In genomic region chr11:74453373-74453975, GRCh38 we compare ENCODE assay signal across 9 cellular contexts. TPM values are rescaled to one million over a fixed set of nuclear protein-coding genes. Genes with fewer than 3 reads are reported as not detected.
DNase-seq lines count a peak whose midpoint lies in the region; ATAC-seq, FAIRE-seq and TF ChIP-seq lines count a peak whose summit lies in the region.
"Had no signal": no experiment of that assay in that cellular context is flagged by ENCODE, and none has a peak within 500 bp of the region (broad histone marks: within the 10 kb centered on the region; RNA-seq: fewer than 3 reads in every experiment).

No MANE protein-coding gene starts in this region.

- H3K36me3 Mint-ChIP-seq in activated T-cell treated with anti-CD3 and anti-CD28 coated beads, Interleukin-2, amount 50 U/mL, for 24 hours (ENCODE audit: low read depth): no peaks in the 10 kb centered on the region
- no peaks in the 10 kb centered on the region for H3K36me3 Mint-ChIP-seq in osteocyte (ENCODE audit: unreplicated experiment)

- H3K36me3 ChIP-seq in transverse colon: peaks cover 0 to 3% (median 0%) of the 10 kb centered on the region in 4 donors

- peak; percentile 77 for DNase-seq in DMS 273 (lab: John Stamatoyannopoulos, UW; ENCODE audit: unreplicated experiment)
- peak; percentile 72 for DNase-seq in KBM-7
- DNase-seq in RCC 7860 (ENCODE audit: low spot score): peak; percentile 10
- DNase-seq in activated T-cell treated with anti-CD3 and anti-CD28 coated beads, Interleukin-2, amount 50 U/mL, for 24 hours: peak; percentile 70
- DNase-seq in fibroblast of pulmonary artery (ENCODE audit: low read depth): peak; percentile 79
- no peak for DNase-seq in osteocyte (ENCODE audit: extremely low spot score, unreplicated experiment)
- DNase-seq in transverse colon: peak; percentile 77

- peaks cover 14% of the 10 kb centered on the region for H3K27me3 Mint-ChIP-seq in activated T-cell treated with anti-CD3 and anti-CD28 coated beads, Interleukin-2, amount 50 U/mL, for 24 hours
- H3K27me3 Mint-ChIP-seq in osteocyte (ENCODE audit: unreplicated experiment): peaks cover 16% of the 10 kb centered on the region

- no peak for TF ChIP-seq POLR2A in transverse colon (IDR thresholded peaks at IDR 0.05)

- no peak for ATAC-seq in GM18520 (IDR thresholded peaks at IDR 0.05; ENCODE audit: unreplicated experiment)

- no peak overlapping the region for H3K27ac Mint-ChIP-seq in activated T-cell treated with anti-CD3 and anti-CD28 coated beads, Interleukin-2, amount 50 U/mL, for 24 hours
- no peak overlapping the region for H3K27ac Mint-ChIP-seq in osteocyte (ENCODE audit: unreplicated experiment)

- 30% methylated on average over 10 of the region's 10 CpGs; no CpG with 5 or more reads in 1 of the 2 donors for WGBS in transverse colon (ENCODE audit: low coverage in 1 of 2), 2 donors

- intact Hi-C loops in transverse colon (cut with DNase I; ENCODE audit: low total_unique reads): loop anchor here (2.0 to 5.0 kb wide), 2 partner anchors 191 to 284 kb away; no protein-coding TSS in a partner anchor

- H3K9me3 Mint-ChIP-seq in activated T-cell treated with anti-CD3 and anti-CD28 coated beads, Interleukin-2, amount 50 U/mL, for 24 hours: no peaks in the 10 kb centered on the region
- H3K9me3 Mint-ChIP-seq in osteocyte (ENCODE audit: unreplicated experiment): no peaks in the 10 kb centered on the region

- H3K4me3 Mint-ChIP-seq in activated T-cell treated with anti-CD3 and anti-CD28 coated beads, Interleukin-2, amount 50 U/mL, for 24 hours: no peak overlapping the region
- H3K4me3 Mint-ChIP-seq in osteocyte (ENCODE audit: unreplicated experiment): no peak overlapping the region

- in situ Hi-C loops in KBM-7 (cut with MboI; ENCODE audit: low pct_unique_long_range_greater_than_20kb, low sequenced_read_pairs): loop anchor here (10.0 kb wide), 1 partner anchor 111 kb away; no protein-coding TSS in a partner anchor
- in situ Hi-C loops in transverse colon (cut with MboI; ENCODE audit: low pct_ligation_motif_present in 1 of 4, low pct_unique_long_range_greater_than_20kb in 1 of 4, low sequenced_read_pairs in 3 of 4): loop anchor here (5.0 to 25.0 kb wide), 5 partner anchors 111 to 284 kb away; partner anchors contain the start of genes CHRDL2 (in 3 of the 4) and RNF169 (in 3 of the 4)

- peaks cover 5% of the 10 kb centered on the region for H3K4me1 Mint-ChIP-seq in activated T-cell treated with anti-CD3 and anti-CD28 coated beads, Interleukin-2, amount 50 U/mL, for 24 hours (ENCODE audit: low read depth)
- peaks cover 4% of the 10 kb centered on the region for H3K4me1 Mint-ChIP-seq in osteocyte (ENCODE audit: unreplicated experiment)

- H3K4me1 ChIP-seq in transverse colon: peaks cover 0 to 9% (median 2%) of the 10 kb centered on the region in 4 donors

- no peaks in the 10 kb centered on the region for H3K27me3 ChIP-seq in transverse colon

- no peak for FAIRE-seq in RCC 7860 (lab: Jason Lieb, UNC)

- H3K27ac ChIP-seq in transverse colon: no peak overlapping the region

- H3K9me3 ChIP-seq in transverse colon: no peaks in the 10 kb centered on the region

- TF ChIP-seq CTCF in fibroblast of pulmonary artery (IDR thresholded peaks at IDR 0.05; ENCODE audit: low read length, missing control alignments) (peak; percentile 91), osteocyte (IDR thresholded peaks at IDR 0.05) (peak; percentile 82), transverse colon (IDR thresholded peaks at IDR 0.05) (peak; percentile 62 to 88 (median 72))

- TF ChIP-seq EP300 in transverse colon (IDR thresholded peaks at IDR 0.05; ENCODE audit: low read depth): no peak

- H3K4me3 ChIP-seq in fibroblast of pulmonary artery (replicated peaks; ENCODE audit: low read depth, low read length) (no peak overlapping the region), transverse colon (no peak overlapping the region)
- H3K4me3 ChIP-seq: SK-N-MC had no signal

RNA-seq across cellular contexts. Expression of gene KCNE3, which starts 13.9 kb away (rescaled TPM):
- total RNA-seq in osteocyte (not detected in 2 replicates), transverse colon (10 to 100 TPM in 1 of 4 donors, 1 to 10 TPM in 2, under 1 TPM in 1; 0.80 to 14.9 (median 6.8) TPM)

RNA-seq across cellular contexts. Expression of gene LIPT2, which starts 40.0 kb away (rescaled TPM):
- total RNA-seq in osteocyte (1.6 and 3.5 TPM in 2 replicates), transverse colon (10 to 100 TPM in 1 of 4 donors, 1 to 10 TPM in 3; 4.1 to 11.6 (median 5.8) TPM)

RNA-seq across cellular contexts. Expression of gene PGM2L1, which starts 55.2 kb away (rescaled TPM):
- total RNA-seq in osteocyte (19.8 and 22.1 TPM in 2 replicates), transverse colon (10 to 100 TPM in 1 of 4 donors, 1 to 10 TPM in 3; 2.6 to 10.1 (median 8.3) TPM)
